ENCODE assay signal across 18 cellular contexts in genomic region chr16:57630931-57631845, GRCh38. TPM values are rescaled to one million over a fixed set of nuclear protein-coding genes. Genes with fewer than 3 reads are reported as not detected.
DNase-seq lines count a peak whose midpoint lies in the region; ATAC-seq and TF ChIP-seq lines count a peak whose summit lies in the region.
"Had no signal": no experiment of that assay in that cellular context is flagged by ENCODE, and none has a peak within 500 bp of the region (broad histone marks: within the 10 kb centered on the region; RNA-seq: fewer than 3 reads in every experiment).

No MANE protein-coding gene starts in this region.

- H3K9me3 ChIP-seq in H9 (ENCODE audit: control insufficient read depth, low read depth, low read length) (no peaks in the 10 kb centered on the region), gastrocnemius medialis (no peaks in the 10 kb centered on the region), Peyer's patch (no peaks in the 10 kb centered on the region)
- H3K9me3 ChIP-seq: HAP-1 had no signal

- peaks cover 3% of the 10 kb centered on the region for H4K20me1 ChIP-seq in H9 (ENCODE audit: control insufficient read depth, insufficient read depth, insufficient read length)

- no peak overlapping the region for H3T11ph ChIP-seq in H9 (ENCODE audit: low read length)

- H4K5ac ChIP-seq in H9 (ENCODE audit: insufficient read length, low read depth, low read length): no peak overlapping the region

- no peak overlapping the region for H4K8ac ChIP-seq in H9 (replicated peaks; ENCODE audit: insufficient read length, low read depth, low read length)

- H3K4me1 ChIP-seq in H9 (ENCODE audit: insufficient read depth, low read length) (no peaks in the 10 kb centered on the region; the same call in 1 of the 2 replicates), gastrocnemius medialis (no peaks in the 10 kb centered on the region), Peyer's patch (peaks cover 0 to 29% (median 2%) of the 10 kb centered on the region in 4 donors)
- H3K4me1 ChIP-seq: HAP-1 had no signal

- no peak overlapping the region for H2BK12ac ChIP-seq in H9 (ENCODE audit: insufficient read length, low read depth, low read length)

- H2BK15ac ChIP-seq in H9 (ENCODE audit: low read depth, low read length): no peak overlapping the region

- H3K23me2 ChIP-seq in H9 (ENCODE audit: insufficient read length, low read depth, low read length, poor library complexity, severe bottlenecking): peaks cover 3% of the 10 kb centered on the region

- H3K27ac ChIP-seq in H9 (ENCODE audit: insufficient read length, low read depth, low read length): no peak overlapping the region
- H3K27ac ChIP-seq in RWPE1: peak overlapping the region; percentile 69
- H3K27ac ChIP-seq in gastrocnemius medialis: peak overlapping the region; percentile 62 to 80 (median 76)
- H3K27ac ChIP-seq in Peyer's patch: no peak overlapping the region

- H4K91ac ChIP-seq in H9 (ENCODE audit: insufficient read length, low read depth, low read length): no peak overlapping the region

- intact Hi-C loops in gastrocnemius medialis (cut with DNase I; ENCODE audit: low total_unique reads): no loop called here

- H3K18ac ChIP-seq in H9 (ENCODE audit: insufficient read length, low read depth, low read length): no peak overlapping the region

- no peak overlapping the region for H3K9ac ChIP-seq in H9 (ENCODE audit: extremely low read depth, insufficient read length, low read length)

- peaks cover 0 to 3% of the 10 kb centered on the region in 2 experiments; a peak in 2 of 5 replicates for H3K9me3 Mint-ChIP-seq in H9
- no peaks in the 10 kb centered on the region for H3K9me3 Mint-ChIP-seq in immature natural killer cell
- H3K9me3 Mint-ChIP-seq in progenitor cell of endocrine pancreas (ENCODE audit: low read depth): no peaks in the 10 kb centered on the region
- H3K9me3 Mint-ChIP-seq: activated naive CD4-positive, alpha-beta T cell treated with anti-CD3 and anti-CD28 coated beads, Interleukin-2, amount 50 U/mL, for 24 hours; CD4-positive, CD25-positive, alpha-beta regulatory T cell had no signal

- ATAC-seq in gastrocnemius medialis (no peak), GM18502 (IDR thresholded peaks at IDR 0.05; ENCODE audit: poor library complexity, unreplicated experiment) (no peak)

- peak overlapping the region in 2 of 3 experiments; percentile 8 to 85; a peak in 1 of 7 replicates for H3K27ac Mint-ChIP-seq in H9
- H3K27ac Mint-ChIP-seq in immature natural killer cell: peak overlapping the region in 4 of 6 donors; percentile 43 to 88 (median 54)
- no peak overlapping the region for H3K27ac Mint-ChIP-seq in progenitor cell of endocrine pancreas

- no peak overlapping the region for H3K14ac ChIP-seq in H9 (ENCODE audit: insufficient read depth, low read length)

- H3K27me3 ChIP-seq in H9 (ENCODE audit: insufficient read depth, low read length) (no peaks in the 10 kb centered on the region; the same call in 1 of the 2 replicates), gastrocnemius medialis (peaks cover 5 to 9% (median 5%) of the 10 kb centered on the region in 3 donors), Peyer's patch (no peaks in the 10 kb centered on the region)

- no peak overlapping the region for H2BK5ac ChIP-seq in H9 (ENCODE audit: insufficient read length, low read length)

- H3K4me2 ChIP-seq in H9 (ENCODE audit: insufficient read depth, insufficient read length, low read length): no peak overlapping the region

- TF ChIP-seq CTCF in H9 (conservative IDR thresholded peaks at IDR 0.05) (no peak), RWPE1 (conservative IDR thresholded peaks at IDR 0.05; ENCODE audit: low read depth) (no peak), gastrocnemius medialis (IDR thresholded peaks at IDR 0.05 in 4 of 5, conservative IDR thresholded peaks at IDR 0.05 in 1 of 5) (no peak), progenitor cell of endocrine pancreas (IDR thresholded peaks at IDR 0.05; ENCODE audit: unreplicated experiment) (no peak), Peyer's patch (IDR thresholded peaks at IDR 0.05) (no peak)

- no peak overlapping the region for H2BK120ac ChIP-seq in H9 (ENCODE audit: low read depth, low read length, poor library complexity, severe bottlenecking)

- no peak overlapping the region for H3K4ac ChIP-seq in H9 (ENCODE audit: low read depth, low read length)

- peak overlapping the region in 3 of 4 donors; percentile 47 to 50 (median 49) for H3K4me3 ChIP-seq in gastrocnemius medialis
- H3K4me3 ChIP-seq in Peyer's patch: no peak overlapping the region
- H3K4me3 ChIP-seq: HAP-1 had no signal

- TF ChIP-seq POLR2A in gastrocnemius medialis (IDR thresholded peaks at IDR 0.05) (no peak), Peyer's patch (IDR thresholded peaks at IDR 0.05) (no peak)

- H3K36me3 ChIP-seq in gastrocnemius medialis (no peaks in the 10 kb centered on the region), Peyer's patch (no peaks in the 10 kb centered on the region)
- H3K36me3 ChIP-seq: HAP-1 had no signal

- no peak overlapping the region for H3K56ac ChIP-seq in H9 (ENCODE audit: insufficient read length, low read depth, low read length)

- no peak overlapping the region for H3K23ac ChIP-seq in H9 (ENCODE audit: insufficient read length, low read depth, low read length)

- no peak overlapping the region for H2AK5ac ChIP-seq in H9 (ENCODE audit: insufficient read length, low read length)

- H2BK20ac ChIP-seq in H9 (ENCODE audit: low read depth, low read length, poor library complexity, severe bottlenecking): no peak overlapping the region

- WGBS in H9 (ENCODE audit: extremely low coverage, insufficient read length, low lambda C conversion rate): no CpG with 5 or more reads among the region's 21 CpGs

- in situ Hi-C loops in gastrocnemius medialis (cut with MboI; ENCODE audit: low sequenced_read_pairs in 4 of 4): no loop called here

- H3K36me3 Mint-ChIP-seq in H9 (ENCODE audit: insufficient read depth in 1 of 3, low read depth in 3 of 3) (no peaks in the 10 kb centered on the region; a peak in 1 of 7 replicates), immature natural killer cell (no peaks in the 10 kb centered on the region), progenitor cell of endocrine pancreas (ENCODE audit: insufficient read depth) (no peaks in the 10 kb centered on the region)
- H3K36me3 Mint-ChIP-seq: activated naive CD4-positive, alpha-beta T cell treated with anti-CD3 and anti-CD28 coated beads, Interleukin-2, amount 50 U/mL, for 24 hours; CD4-positive, CD25-positive, alpha-beta regulatory T cell had no signal

- CTCF ChIA-PET in RWPE1 (lab: Yijun Ruan, JAX): interaction anchor here (1.0 kb wide), 1 partner anchor 17 kb away, joined by 5 read pairs; no protein-coding TSS in a partner anchor

- no peak overlapping the region for H2AFZ ChIP-seq in H9 (ENCODE audit: low read length)

- DNase-seq in H9 (no peak), RWPE1 (ENCODE audit: low spot score) (no peak), immature natural killer cell (no peak), gastrocnemius medialis (no peak), progenitor cell of endocrine pancreas (ENCODE audit: low spot score, unreplicated experiment) (no peak), Peyer's patch (no peak)
- DNase-seq in stimulated activated CD4-positive, alpha-beta T cell treated with anti-CD3 and anti-CD28 coated beads, Interleukin-4, amount 100 ng/mL, for 4 hours: no peak
- DNase-seq: CD4-positive, CD25-positive, alpha-beta regulatory T cell; cortex of kidney; kidney glomerular epithelial cell; NCI-H1417 treated with DMSO at 0.1 percent for 48 hours; NCI-H526; SHP77 had no signal

- POLR2A ChIA-PET in RWPE1 (lab: Yijun Ruan, JAX; ENCODE audit: low non-redundant PET): no interaction called here

- H3K4me3 Mint-ChIP-seq in H9: no peak overlapping the region
- peak overlapping the region in 4 of 5 donors; percentile 5 to 73 (median 42) for H3K4me3 Mint-ChIP-seq in immature natural killer cell
- H3K4me3 Mint-ChIP-seq in progenitor cell of endocrine pancreas (ENCODE audit: low read depth): no peak overlapping the region
- H3K4me3 Mint-ChIP-seq: activated naive CD4-positive, alpha-beta T cell treated with anti-CD3 and anti-CD28 coated beads, Interleukin-2, amount 50 U/mL, for 24 hours; CD4-positive, CD25-positive, alpha-beta regulatory T cell had no signal

- H3K4me1 Mint-ChIP-seq in H9 (peaks cover 22 to 39% of the 10 kb centered on the region in 2 experiments), immature natural killer cell (peaks cover 13 to 18% of the 10 kb centered on the region in 2 donors), progenitor cell of endocrine pancreas (ENCODE audit: low read depth) (peaks cover 15% of the 10 kb centered on the region)

- H3K79me2 ChIP-seq in H9 (ENCODE audit: insufficient read depth, low read length): no peaks in the 10 kb centered on the region

- no peaks in the 10 kb centered on the region for H3K79me1 ChIP-seq in H9 (ENCODE audit: insufficient read depth, low read depth, low read length, poor library complexity, severe bottlenecking)

- H3K27me3 Mint-ChIP-seq in H9 (ENCODE audit: low read depth) (peaks cover 10% of the 10 kb centered on the region), immature natural killer cell (ENCODE audit: low read depth in 3 of 3) (peaks cover 0 to 4% (median 3%) of the 10 kb centered on the region in 3 donors), progenitor cell of endocrine pancreas (peaks cover 36% of the 10 kb centered on the region)

RNA-seq across cellular contexts. Expression of gene ADGRG1, which starts 2.8 kb away (rescaled TPM):
- total RNA-seq in H9 (2021) (0.57 and 1.1 TPM in 2 replicates), gastrocnemius medialis (10 to 100 TPM in 3 of 4 donors, 1 to 10 TPM in 1; 9.8 to 14.6 (median 13.3) TPM), progenitor cell of endocrine pancreas (19.7 and 26.2 TPM in 2 replicates), Peyer's patch (10 to 100 TPM; 12.8 to 50.3 (median 34.7) TPM)
- polyA plus RNA-seq in immature natural killer cell: 100 to 1,000 TPM; 218 to 784 (median 395) TPM

RNA-seq across cellular contexts. Expression of gene ADGRG3, which starts 36.9 kb away (rescaled TPM):
- total RNA-seq in H9 (2021): 0.46 and 0.64 TPM in 2 replicates
- polyA plus RNA-seq in immature natural killer cell: 10 to 100 TPM; 13.1 to 18.4 (median 15.7) TPM
- total RNA-seq in gastrocnemius medialis: under 1 TPM in 1 of 4 donors, not detected in 3; 0.71 TPM
- total RNA-seq in progenitor cell of endocrine pancreas: not detected in 2 replicates
- total RNA-seq in Peyer's patch: 1 to 10 TPM in 3 of 4 donors, under 1 TPM in 1; 0.47 to 4.1 (median 1.9) TPM
- total RNA-seq: fibroblast of villous mesenchyme, G401 had no signal
- polyA plus RNA-seq: CD4-positive, CD25-positive, alpha-beta regulatory T cell had no signal

Comparison
In these comparisons a context has a peak if more than half of its experiments do, and no peak if none do; other contexts are left out.
1. H3K27ac ChIP-seq: peak in RWPE1 (single experiment) and gastrocnemius medialis (4 of 4); none in H9 (single experiment) and Peyer's patch (0 of 4).
2. H3K4me3 Mint-ChIP-seq: peak in immature natural killer cell (4 of 5); none in H9 (0 of 2) and progenitor cell of endocrine pancreas (single experiment).
3. H3K4me3 ChIP-seq: peak in gastrocnemius medialis (3 of 4); none in Peyer's patch (0 of 4).